ENCODE assay signal across 10 cellular contexts in the genomic region with DNA sequence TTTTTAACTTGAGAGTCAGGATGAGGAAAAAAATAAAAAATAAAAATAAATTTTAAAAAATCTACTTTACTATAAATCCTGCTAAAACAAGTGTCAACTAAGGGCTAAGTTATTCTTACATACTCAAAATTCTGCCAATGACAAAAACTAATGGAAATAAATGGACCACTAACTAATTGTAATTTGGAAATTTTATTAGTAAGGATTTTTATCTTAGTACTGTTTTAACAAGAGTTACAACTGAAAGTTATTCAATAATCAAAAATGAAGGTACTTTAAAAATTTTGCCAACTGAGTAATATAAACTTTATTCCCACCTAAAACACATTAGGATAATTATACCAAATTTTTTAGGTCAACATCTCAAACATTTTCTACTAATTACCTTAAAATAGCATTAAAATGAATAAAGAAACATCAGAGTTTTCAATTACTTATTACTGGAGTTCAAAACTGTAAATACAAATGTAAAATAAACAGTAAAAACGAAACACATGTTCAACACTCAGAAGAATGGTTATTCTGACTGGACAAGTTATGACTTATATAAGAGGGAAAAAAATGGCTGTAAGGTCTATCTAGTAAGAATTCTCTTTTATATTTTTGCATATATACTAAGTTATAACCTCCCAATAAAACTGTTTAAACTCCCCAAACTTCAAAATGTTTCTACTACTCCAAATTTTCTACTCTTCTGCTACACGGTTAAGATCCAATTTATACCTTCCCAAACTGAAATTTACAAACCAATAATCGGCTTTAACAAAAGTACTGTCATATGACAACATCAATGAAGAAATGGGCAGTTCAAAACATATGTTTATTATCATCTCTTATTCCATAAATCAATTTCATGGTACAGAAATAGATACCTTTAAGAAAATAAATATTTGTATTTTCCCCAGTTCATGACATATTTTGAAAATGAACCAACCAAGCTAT. TPM values are rescaled to one million over a fixed set of nuclear protein-coding genes. Genes with fewer than 3 reads are reported as not detected.
A peak's percentile ranks its signal among the peaks of the same experiment; 100 is the strongest.
DNase-seq lines count a peak whose midpoint lies in the region; ATAC-seq, FAIRE-seq and TF ChIP-seq lines count a peak whose summit lies in the region.
"Had no signal": no experiment of that assay in that cellular context is flagged by ENCODE, and none has a peak within 500 bp of the region (broad histone marks: within the 10 kb centered on the region; RNA-seq: fewer than 3 reads in every experiment).

No MANE protein-coding gene starts in this region.

- intact Hi-C loops in kidney (cut with DNase I) = loop anchor here (10.0 kb wide), 2 partner anchors 100 to 150 kb away; no protein-coding TSS in a partner anchor

- peaks cover 61% of the 10 kb centered on the region for H3K4me1 Mint-ChIP-seq in activated T-cell treated with anti-CD3 and anti-CD28 coated beads, Interleukin-2, amount 50 U/mL, for 24 hours (ENCODE audit: low read depth)
- H3K4me1 Mint-ChIP-seq in activated naive CD8-positive, alpha-beta T cell treated with anti-CD3 and anti-CD28 coated beads for 36 hours = peaks cover 43% of the 10 kb centered on the region

- H3K4me1 ChIP-seq in kidney (ENCODE audit: control insufficient read depth in 1 of 2, insufficient read depth in 1 of 2, low read depth in 1 of 2, low read length in 2 of 2) (peaks cover 5 to 6% of the 10 kb centered on the region in 2 donors), thoracic aorta (ENCODE audit: control insufficient read depth in 1 of 2, low read depth in 2 of 2) (peaks cover 14 to 36% of the 10 kb centered on the region in 2 donors)

- DNase-seq in activated T-cell treated with anti-CD3 and anti-CD28 coated beads, Interleukin-2, amount 50 U/mL, for 24 hours = no peak
- no peak for DNase-seq in activated T-cell treated with anti-CD3 and anti-CD28 coated beads, Interleukin-2, amount 50 U/mL, for 48 hours
- DNase-seq in activated naive CD8-positive, alpha-beta T cell treated with anti-CD3 and anti-CD28 coated beads for 36 hours = no peak
- no peak for DNase-seq in kidney
- DNase-seq in thoracic aorta (ENCODE audit: low spot score) = no peak
- DNase-seq in iPS-NIHi11 (ENCODE audit: low spot score) = no peak
- no peak for DNase-seq in NCI-H2107 (lab: John Stamatoyannopoulos, UW)

- no peak for ATAC-seq in thoracic aorta (ENCODE audit: insufficient number of reproducible peaks, low FRiP score, low read depth)
- ATAC-seq in HG02763 (IDR thresholded peaks at IDR 0.05; ENCODE audit: unreplicated experiment) = no peak
- ATAC-seq: activated CD4-positive, CD25-positive, alpha-beta regulatory T cell treated with anti-CD3 and anti-CD28 coated beads, Interleukin-2, amount 50 U/mL, for 24 hours had no signal

- peak overlapping the region; percentile 92 for H3K4me3 Mint-ChIP-seq in activated T-cell treated with anti-CD3 and anti-CD28 coated beads, Interleukin-2, amount 50 U/mL, for 24 hours
- H3K4me3 Mint-ChIP-seq in activated naive CD8-positive, alpha-beta T cell treated with anti-CD3 and anti-CD28 coated beads for 36 hours = peak overlapping the region; percentile 87

- H3K27me3 ChIP-seq in thoracic aorta (replicated peaks; ENCODE audit: insufficient read depth) = no peaks in the 10 kb centered on the region

- H3K9me3 Mint-ChIP-seq in activated T-cell treated with anti-CD3 and anti-CD28 coated beads, Interleukin-2, amount 50 U/mL, for 24 hours = no peaks in the 10 kb centered on the region
- peaks cover 3% of the 10 kb centered on the region for H3K9me3 Mint-ChIP-seq in activated naive CD8-positive, alpha-beta T cell treated with anti-CD3 and anti-CD28 coated beads for 36 hours

- FAIRE-seq in kidney (lab: Jason Lieb, UNC) = peak; percentile 25

- peak overlapping the region; percentile 12 to 36 for H3K9ac ChIP-seq in kidney (ENCODE audit: low read length in 2 of 2)

- H3K4me3 ChIP-seq in kidney (ENCODE audit: low read length in 2 of 2) (peak overlapping the region; percentile 63 to 85), thoracic aorta (peak overlapping the region; percentile 86)

- H3K36me3 ChIP-seq in kidney (ENCODE audit: control insufficient read depth in 1 of 2, insufficient read depth in 2 of 2, low read length in 2 of 2) (peaks cover 0 to 3% of the 10 kb centered on the region in 2 donors), thoracic aorta (no peaks in the 10 kb centered on the region)

- H3K36me3 Mint-ChIP-seq in activated T-cell treated with anti-CD3 and anti-CD28 coated beads, Interleukin-2, amount 50 U/mL, for 24 hours (ENCODE audit: low read depth) = peaks cover 61% of the 10 kb centered on the region
- H3K36me3 Mint-ChIP-seq in activated naive CD8-positive, alpha-beta T cell treated with anti-CD3 and anti-CD28 coated beads for 36 hours = peaks cover 30% of the 10 kb centered on the region

- H3K9me3 ChIP-seq in kidney (ENCODE audit: control insufficient read depth in 1 of 2, low read length in 2 of 2) (no peaks in the 10 kb centered on the region), thoracic aorta (no peaks in the 10 kb centered on the region)

- no peak for TF ChIP-seq CTCF in kidney (IDR thresholded peaks at IDR 0.05; ENCODE audit: borderline replicate concordance, extremely low read depth, insufficient read depth)
- TF ChIP-seq CTCF in thoracic aorta (IDR thresholded peaks at IDR 0.05) = no peak

- peak overlapping the region; percentile 85 for H3K27ac Mint-ChIP-seq in activated T-cell treated with anti-CD3 and anti-CD28 coated beads, Interleukin-2, amount 50 U/mL, for 24 hours
- no peak overlapping the region for H3K27ac Mint-ChIP-seq in activated naive CD8-positive, alpha-beta T cell treated with anti-CD3 and anti-CD28 coated beads for 36 hours

- H3K27me3 Mint-ChIP-seq in activated T-cell treated with anti-CD3 and anti-CD28 coated beads, Interleukin-2, amount 50 U/mL, for 24 hours = no peaks in the 10 kb centered on the region
- no peaks in the 10 kb centered on the region for H3K27me3 Mint-ChIP-seq in activated naive CD8-positive, alpha-beta T cell treated with anti-CD3 and anti-CD28 coated beads for 36 hours

- no peak overlapping the region for H3K27ac ChIP-seq in kidney (ENCODE audit: low read depth in 2 of 2, low read length in 2 of 2)
- peak overlapping the region; percentile 95 to 99 for H3K27ac ChIP-seq in thoracic aorta
- H3K27ac ChIP-seq: C4-2B had no signal

RNA-seq across cellular contexts. Expression of gene HECTD1, which starts 2.7 kb away (rescaled TPM):
- 10 to 100 TPM; 78.6 to 89.2 TPM for total RNA-seq in activated naive CD8-positive, alpha-beta T cell treated with anti-CD3 and anti-CD28 coated beads for 36 hours
- total RNA-seq in kidney (164 TPM), thoracic aorta (100 to 1,000 TPM in 1 of 2 donors, 10 to 100 TPM in 1; 82.6 to 185 TPM)
- 35.5 TPM for polyA plus RNA-seq in kidney (ENCODE audit: insufficient read depth, low read depth, low replicate concordance)

Comparison
In these comparisons a context has a peak if more than half of its experiments do, and no peak if none do; other contexts are left out.
1. H3K27ac ChIP-seq: peak in thoracic aorta (2 of 2); none in kidney (0 of 2).